ENCODE assay signal across 9 cellular contexts in the genomic region with DNA sequence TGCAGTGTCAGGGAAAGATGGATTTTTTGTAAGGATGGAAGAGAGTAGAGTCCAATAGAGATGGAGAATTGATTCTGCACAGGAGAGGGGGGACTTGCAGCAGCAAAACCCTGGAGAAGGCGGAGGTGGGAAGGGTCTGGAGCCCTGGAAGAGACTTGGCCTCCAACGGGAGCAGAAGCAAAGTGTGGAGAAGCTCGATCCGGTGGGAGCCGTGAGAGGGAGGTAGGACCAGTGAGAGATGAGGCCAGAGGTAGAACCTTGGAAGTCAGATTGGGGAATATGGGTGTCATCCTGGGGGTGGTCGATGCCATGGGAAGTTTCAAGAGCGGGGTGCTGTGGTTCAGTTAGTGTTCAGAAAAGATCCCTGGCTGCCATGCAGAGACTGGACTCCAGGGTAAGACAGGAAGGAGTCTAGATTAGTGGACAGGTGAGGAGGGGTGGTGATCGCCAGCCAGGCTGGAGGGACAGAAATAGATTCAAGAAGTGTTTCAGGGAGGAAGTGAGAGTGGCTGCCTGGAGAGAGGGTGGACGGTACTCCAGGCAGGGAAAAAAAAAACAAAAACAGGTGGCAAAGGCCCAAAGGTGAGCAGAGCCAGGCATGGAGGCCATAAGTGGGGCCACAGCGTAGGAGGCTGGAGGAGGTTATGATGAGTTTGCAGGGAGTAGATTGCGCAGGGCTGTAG. TPM values are rescaled to one million over a fixed set of nuclear protein-coding genes. Genes with fewer than 3 reads are reported as not detected.
DNase-seq lines count a peak whose midpoint lies in the region; TF ChIP-seq lines count a peak whose summit lies in the region.
"Had no signal": no experiment of that assay in that cellular context is flagged by ENCODE, and none has a peak within 500 bp of the region (broad histone marks: within the 10 kb centered on the region; RNA-seq: fewer than 3 reads in every experiment).

No MANE protein-coding gene starts in this region.

- POLR2A ChIA-PET in HEK293T (lab: Yijun Ruan, JAX) = no interaction called here

- H3K36me3 ChIP-seq in breast epithelium = no peaks in the 10 kb centered on the region

- TF ChIP-seq POLR2A in breast epithelium (IDR thresholded peaks at IDR 0.05) = no peak

- DNase-seq in GM12864 (ENCODE audit: low read depth) (no peak), MV-4-11 (lab: John Stamatoyannopoulos, UW) (peak; percentile 46), breast epithelium (ENCODE audit: low spot score in 2 of 2) (no peak), osteocyte (ENCODE audit: extremely low spot score, unreplicated experiment) (no peak), NCI-H1436 treated with DMSO at 0.1 percent for 48 hours (lab: John Stamatoyannopoulos, UW) (no peak), epidermal melanocyte (ENCODE audit: insufficient read length, low spot score) (no peak), HEK293T (ENCODE audit: extremely low spot score) (no peak), COLO668 (lab: John Stamatoyannopoulos, UW; ENCODE audit: unreplicated experiment) (no peak)

- H3K27ac Mint-ChIP-seq in osteocyte (ENCODE audit: unreplicated experiment) = peak overlapping the region; percentile 96

- H3K27me3 Mint-ChIP-seq in osteocyte (ENCODE audit: unreplicated experiment) = no peaks in the 10 kb centered on the region

- peaks cover 11% of the 10 kb centered on the region for H3K36me3 Mint-ChIP-seq in osteocyte (ENCODE audit: unreplicated experiment)

- peak overlapping the region; percentile 23 for H3K4me3 ChIP-seq in GM12864 (ENCODE audit: low read depth, low read length)
- H3K4me3 ChIP-seq in breast epithelium = peak overlapping the region in 1 of 3 donors; percentile 12

- H3K27me3 ChIP-seq in breast epithelium = no peaks in the 10 kb centered on the region

- H3K27ac ChIP-seq in breast epithelium = peak overlapping the region; percentile 71 to 86

- peak overlapping the region; percentile 44 for H3K4me3 Mint-ChIP-seq in osteocyte (ENCODE audit: unreplicated experiment)

- TF ChIP-seq CTCF in GM12864 (IDR thresholded peaks at IDR 0.05; ENCODE audit: low read depth, low read length, missing control alignments) (no peak), breast epithelium (IDR thresholded peaks at IDR 0.05) (no peak), osteocyte (IDR thresholded peaks at IDR 0.05) (no peak)

- no peaks in the 10 kb centered on the region for H3K9me3 ChIP-seq in breast epithelium

- CTCF ChIA-PET in HEK293T (lab: Yijun Ruan, JAX) = no interaction called here

- peaks cover 56% of the 10 kb centered on the region for H3K4me1 Mint-ChIP-seq in osteocyte (ENCODE audit: unreplicated experiment)

- H3K4me1 ChIP-seq in breast epithelium = peaks cover 7 to 23% of the 10 kb centered on the region in 2 donors

- no peaks in the 10 kb centered on the region for H3K9me3 Mint-ChIP-seq in osteocyte (ENCODE audit: unreplicated experiment)

- intact Hi-C loops in breast epithelium (cut with DNase I; ENCODE audit: low total_unique reads) = no loop called here

TF ChIP-seq in HEK293T, 16 proteins besides CTCF, POLR2A, EP300 and RAD21:
- TF ChIP-seq FOXK2 (IDR thresholded peaks at IDR 0.05) (no peak), NFRKB (IDR thresholded peaks at IDR 0.05) (no peak), TARDBP (IDR thresholded peaks at IDR 0.05) (no peak), PKNOX1 (IDR thresholded peaks at IDR 0.05) (no peak), LEF1 (IDR thresholded peaks at IDR 0.05; ENCODE audit: borderline replicate concordance) (no peak), BHLHE40 (IDR thresholded peaks at IDR 0.05; ENCODE audit: borderline replicate concordance) (no peak), ZNF384 (IDR thresholded peaks at IDR 0.05) (no peak), SP1 (IDR thresholded peaks at IDR 0.05) (no peak), ARNT (IDR thresholded peaks at IDR 0.05) (no peak), L3MBTL2 (conservative IDR thresholded peaks at IDR 0.05) (no peak), SUZ12 (IDR thresholded peaks at IDR 0.05) (no peak), ELF4 (IDR thresholded peaks at IDR 0.05) (no peak), HDGF (IDR thresholded peaks at IDR 0.05; ENCODE audit: borderline replicate concordance) (no peak), FOXA1 (IDR thresholded peaks at IDR 0.05) (no peak), FOXM1 (IDR thresholded peaks at IDR 0.05; ENCODE audit: borderline replicate concordance) (no peak), CTBP1 (IDR thresholded peaks at IDR 0.05; ENCODE audit: borderline replicate concordance) (no peak)

RNA-seq across cellular contexts. Expression of gene PPP5C, which starts 2.6 kb away (rescaled TPM):
- total RNA-seq in breast epithelium = 10 to 100 TPM; 41.3 to 72.4 (median 58.7) TPM
- total RNA-seq in osteocyte = 79.5 and 86.0 TPM in 2 replicates

RNA-seq across cellular contexts. Expression of gene HIF3A, which starts 52.6 kb away (rescaled TPM):
- total RNA-seq in breast epithelium (100 to 1,000 TPM in 1 of 3 donors, 10 to 100 TPM in 2; 10.4 to 111 (median 20.6) TPM), osteocyte (77.5 and 101 TPM in 2 replicates)
- total RNA-seq: M059J had no signal
